Comparison of ENCODE assay signal across 1 cellular context in the genomic region with DNA sequence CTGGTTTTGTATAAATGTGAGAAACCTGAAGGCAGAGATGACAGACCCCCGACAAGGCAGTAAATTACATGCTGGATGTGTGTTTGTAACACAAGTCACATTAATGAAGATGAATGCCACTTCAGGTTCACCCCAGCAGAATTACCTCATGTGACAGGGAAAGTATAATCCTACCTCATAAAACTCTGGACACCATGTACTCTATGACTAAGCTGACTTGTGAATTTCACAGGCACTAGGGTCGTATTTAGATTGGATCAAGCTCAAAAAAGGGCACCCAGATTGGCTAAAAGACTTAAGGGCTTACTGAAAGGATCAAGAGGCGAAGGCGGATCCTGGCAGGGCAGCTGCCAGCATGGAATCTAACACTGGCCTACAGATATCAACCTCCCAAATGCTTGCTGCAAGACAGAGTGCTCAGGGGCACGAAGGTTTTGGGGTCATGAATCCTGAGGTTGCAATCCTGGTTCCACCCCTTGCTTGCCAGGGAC.
TF ChIP-seq lines count a peak whose summit lies in the region.

No MANE protein-coding gene starts in this region.

TF ChIP-seq in HEK293, 187 proteins besides CTCF, POLR2A, EP300 and RAD21 (continued from another document and continues in another):
- peak; percentile 67; the same call in 1 of the 2 replicates for TF ChIP-seq YY1 (tag by site-specific recombination; IDR thresholded peaks at IDR 0.05)
- peak; percentile 99 for TF ChIP-seq ZBTB8A (tag by site-specific recombination; IDR thresholded peaks at IDR 0.05)
- TF ChIP-seq, protein P1, sequence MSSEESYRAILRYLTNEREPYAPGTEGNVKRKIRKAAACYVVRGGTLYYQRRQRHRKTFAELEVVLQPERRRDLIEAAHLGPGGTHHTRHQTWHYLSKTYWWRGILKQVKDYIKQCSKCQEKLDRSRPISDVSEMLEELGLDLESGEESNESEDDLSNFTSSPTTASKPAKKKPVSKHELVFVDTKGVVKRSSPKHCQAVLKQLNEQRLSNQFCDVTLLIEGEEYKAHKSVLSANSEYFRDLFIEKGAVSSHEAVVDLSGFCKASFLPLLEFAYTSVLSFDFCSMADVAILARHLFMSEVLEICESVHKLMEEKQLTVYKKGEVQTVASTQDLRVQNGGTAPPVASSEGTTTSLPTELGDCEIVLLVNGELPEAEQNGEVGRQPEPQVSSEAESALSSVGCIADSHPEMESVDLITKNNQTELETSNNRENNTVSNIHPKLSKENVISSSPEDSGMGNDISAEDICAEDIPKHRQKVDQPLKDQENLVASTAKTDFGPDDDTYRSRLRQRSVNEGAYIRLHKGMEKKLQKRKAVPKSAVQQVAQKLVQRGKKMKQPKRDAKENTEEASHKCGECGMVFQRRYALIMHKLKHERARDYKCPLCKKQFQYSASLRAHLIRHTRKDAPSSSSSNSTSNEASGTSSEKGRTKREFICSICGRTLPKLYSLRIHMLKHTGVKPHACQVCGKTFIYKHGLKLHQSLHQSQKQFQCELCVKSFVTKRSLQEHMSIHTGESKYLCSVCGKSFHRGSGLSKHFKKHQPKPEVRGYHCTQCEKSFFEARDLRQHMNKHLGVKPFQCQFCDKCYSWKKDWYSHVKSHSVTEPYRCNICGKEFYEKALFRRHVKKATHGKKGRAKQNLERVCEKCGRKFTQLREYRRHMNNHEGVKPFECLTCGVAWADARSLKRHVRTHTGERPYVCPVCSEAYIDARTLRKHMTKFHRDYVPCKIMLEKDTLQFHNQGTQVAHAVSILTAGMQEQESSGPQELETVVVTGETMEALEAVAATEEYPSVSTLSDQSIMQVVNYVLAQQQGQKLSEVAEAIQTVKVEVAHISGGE (tag by site-specific recombination; conservative IDR thresholded peaks at IDR 0.05; ENCODE audit: low read depth) = no peak
- TF ChIP-seq ZNF791 (tag by site-specific recombination; IDR thresholded peaks at IDR 0.05) = no peak
- peak; percentile 92 for TF ChIP-seq ZNF660 (tag by site-specific recombination; IDR thresholded peaks at IDR 0.05)
- TF ChIP-seq, protein P2, sequence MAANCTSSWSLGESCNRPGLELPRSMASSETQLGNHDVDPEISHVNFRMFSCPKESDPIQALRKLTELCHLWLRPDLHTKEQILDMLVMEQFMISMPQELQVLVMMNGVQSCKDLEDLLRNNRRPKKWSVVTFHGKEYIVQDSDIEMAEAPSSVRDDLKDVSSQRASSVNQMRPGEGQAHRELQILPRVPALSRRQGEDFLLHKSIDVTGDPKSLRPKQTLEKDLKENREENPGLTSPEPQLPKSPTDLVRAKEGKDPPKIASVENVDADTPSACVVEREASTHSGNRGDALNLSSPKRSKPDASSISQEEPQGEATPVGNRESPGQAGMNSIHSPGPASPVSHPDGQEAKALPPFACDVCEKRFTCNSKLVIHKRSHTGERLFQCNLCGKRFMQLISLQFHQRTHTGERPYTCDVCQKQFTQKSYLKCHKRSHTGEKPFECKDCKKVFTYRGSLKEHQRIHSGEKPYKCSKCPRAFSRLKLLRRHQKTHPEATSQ (tag by site-specific recombination; IDR thresholded peaks at IDR 0.05) = peak; percentile 35; the same call in 1 of the 2 replicates
- no peak for TF ChIP-seq ZNF624 (tag by site-specific recombination; IDR thresholded peaks at IDR 0.05)
- TF ChIP-seq ZNF548 (tag by site-specific recombination; IDR thresholded peaks at IDR 0.05) = no peak
- TF ChIP-seq, protein P3, sequence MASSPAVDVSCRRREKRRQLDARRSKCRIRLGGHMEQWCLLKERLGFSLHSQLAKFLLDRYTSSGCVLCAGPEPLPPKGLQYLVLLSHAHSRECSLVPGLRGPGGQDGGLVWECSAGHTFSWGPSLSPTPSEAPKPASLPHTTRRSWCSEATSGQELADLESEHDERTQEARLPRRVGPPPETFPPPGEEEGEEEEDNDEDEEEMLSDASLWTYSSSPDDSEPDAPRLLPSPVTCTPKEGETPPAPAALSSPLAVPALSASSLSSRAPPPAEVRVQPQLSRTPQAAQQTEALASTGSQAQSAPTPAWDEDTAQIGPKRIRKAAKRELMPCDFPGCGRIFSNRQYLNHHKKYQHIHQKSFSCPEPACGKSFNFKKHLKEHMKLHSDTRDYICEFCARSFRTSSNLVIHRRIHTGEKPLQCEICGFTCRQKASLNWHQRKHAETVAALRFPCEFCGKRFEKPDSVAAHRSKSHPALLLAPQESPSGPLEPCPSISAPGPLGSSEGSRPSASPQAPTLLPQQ (tag by site-specific recombination; IDR thresholded peaks at IDR 0.05) = peak; percentile 93
- TF ChIP-seq ZNF132 (tag by site-specific recombination; IDR thresholded peaks at IDR 0.05; ENCODE audit: borderline replicate concordance) = no peak
- no peak for TF ChIP-seq ZNF560 (tag by site-specific recombination; IDR thresholded peaks at IDR 0.05; ENCODE audit: borderline replicate concordance)
- TF ChIP-seq, protein P4, sequence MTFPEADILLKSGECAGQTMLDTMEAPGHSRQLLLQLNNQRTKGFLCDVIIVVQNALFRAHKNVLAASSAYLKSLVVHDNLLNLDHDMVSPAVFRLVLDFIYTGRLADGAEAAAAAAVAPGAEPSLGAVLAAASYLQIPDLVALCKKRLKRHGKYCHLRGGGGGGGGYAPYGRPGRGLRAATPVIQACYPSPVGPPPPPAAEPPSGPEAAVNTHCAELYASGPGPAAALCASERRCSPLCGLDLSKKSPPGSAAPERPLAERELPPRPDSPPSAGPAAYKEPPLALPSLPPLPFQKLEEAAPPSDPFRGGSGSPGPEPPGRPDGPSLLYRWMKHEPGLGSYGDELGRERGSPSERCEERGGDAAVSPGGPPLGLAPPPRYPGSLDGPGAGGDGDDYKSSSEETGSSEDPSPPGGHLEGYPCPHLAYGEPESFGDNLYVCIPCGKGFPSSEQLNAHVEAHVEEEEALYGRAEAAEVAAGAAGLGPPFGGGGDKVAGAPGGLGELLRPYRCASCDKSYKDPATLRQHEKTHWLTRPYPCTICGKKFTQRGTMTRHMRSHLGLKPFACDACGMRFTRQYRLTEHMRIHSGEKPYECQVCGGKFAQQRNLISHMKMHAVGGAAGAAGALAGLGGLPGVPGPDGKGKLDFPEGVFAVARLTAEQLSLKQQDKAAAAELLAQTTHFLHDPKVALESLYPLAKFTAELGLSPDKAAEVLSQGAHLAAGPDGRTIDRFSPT (tag by site-specific recombination; IDR thresholded peaks at IDR 0.05) = peak; percentile 97
- peak; percentile 98 for TF ChIP-seq ZNF629 (tag by site-specific recombination; IDR thresholded peaks at IDR 0.05)
- TF ChIP-seq, protein P5, sequence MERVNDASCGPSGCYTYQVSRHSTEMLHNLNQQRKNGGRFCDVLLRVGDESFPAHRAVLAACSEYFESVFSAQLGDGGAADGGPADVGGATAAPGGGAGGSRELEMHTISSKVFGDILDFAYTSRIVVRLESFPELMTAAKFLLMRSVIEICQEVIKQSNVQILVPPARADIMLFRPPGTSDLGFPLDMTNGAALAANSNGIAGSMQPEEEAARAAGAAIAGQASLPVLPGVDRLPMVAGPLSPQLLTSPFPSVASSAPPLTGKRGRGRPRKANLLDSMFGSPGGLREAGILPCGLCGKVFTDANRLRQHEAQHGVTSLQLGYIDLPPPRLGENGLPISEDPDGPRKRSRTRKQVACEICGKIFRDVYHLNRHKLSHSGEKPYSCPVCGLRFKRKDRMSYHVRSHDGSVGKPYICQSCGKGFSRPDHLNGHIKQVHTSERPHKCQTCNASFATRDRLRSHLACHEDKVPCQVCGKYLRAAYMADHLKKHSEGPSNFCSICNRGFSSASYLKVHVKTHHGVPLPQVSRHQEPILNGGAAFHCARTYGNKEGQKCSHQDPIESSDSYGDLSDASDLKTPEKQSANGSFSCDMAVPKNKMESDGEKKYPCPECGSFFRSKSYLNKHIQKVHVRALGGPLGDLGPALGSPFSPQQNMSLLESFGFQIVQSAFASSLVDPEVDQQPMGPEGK (tag by site-specific recombination; IDR thresholded peaks at IDR 0.05) = peak; percentile 95
- TF ChIP-seq HOXD13 (CRISPR knock-in tag; IDR thresholded peaks at IDR 0.05; ENCODE audit: borderline replicate concordance) = no peak
- TF ChIP-seq, protein P6, sequence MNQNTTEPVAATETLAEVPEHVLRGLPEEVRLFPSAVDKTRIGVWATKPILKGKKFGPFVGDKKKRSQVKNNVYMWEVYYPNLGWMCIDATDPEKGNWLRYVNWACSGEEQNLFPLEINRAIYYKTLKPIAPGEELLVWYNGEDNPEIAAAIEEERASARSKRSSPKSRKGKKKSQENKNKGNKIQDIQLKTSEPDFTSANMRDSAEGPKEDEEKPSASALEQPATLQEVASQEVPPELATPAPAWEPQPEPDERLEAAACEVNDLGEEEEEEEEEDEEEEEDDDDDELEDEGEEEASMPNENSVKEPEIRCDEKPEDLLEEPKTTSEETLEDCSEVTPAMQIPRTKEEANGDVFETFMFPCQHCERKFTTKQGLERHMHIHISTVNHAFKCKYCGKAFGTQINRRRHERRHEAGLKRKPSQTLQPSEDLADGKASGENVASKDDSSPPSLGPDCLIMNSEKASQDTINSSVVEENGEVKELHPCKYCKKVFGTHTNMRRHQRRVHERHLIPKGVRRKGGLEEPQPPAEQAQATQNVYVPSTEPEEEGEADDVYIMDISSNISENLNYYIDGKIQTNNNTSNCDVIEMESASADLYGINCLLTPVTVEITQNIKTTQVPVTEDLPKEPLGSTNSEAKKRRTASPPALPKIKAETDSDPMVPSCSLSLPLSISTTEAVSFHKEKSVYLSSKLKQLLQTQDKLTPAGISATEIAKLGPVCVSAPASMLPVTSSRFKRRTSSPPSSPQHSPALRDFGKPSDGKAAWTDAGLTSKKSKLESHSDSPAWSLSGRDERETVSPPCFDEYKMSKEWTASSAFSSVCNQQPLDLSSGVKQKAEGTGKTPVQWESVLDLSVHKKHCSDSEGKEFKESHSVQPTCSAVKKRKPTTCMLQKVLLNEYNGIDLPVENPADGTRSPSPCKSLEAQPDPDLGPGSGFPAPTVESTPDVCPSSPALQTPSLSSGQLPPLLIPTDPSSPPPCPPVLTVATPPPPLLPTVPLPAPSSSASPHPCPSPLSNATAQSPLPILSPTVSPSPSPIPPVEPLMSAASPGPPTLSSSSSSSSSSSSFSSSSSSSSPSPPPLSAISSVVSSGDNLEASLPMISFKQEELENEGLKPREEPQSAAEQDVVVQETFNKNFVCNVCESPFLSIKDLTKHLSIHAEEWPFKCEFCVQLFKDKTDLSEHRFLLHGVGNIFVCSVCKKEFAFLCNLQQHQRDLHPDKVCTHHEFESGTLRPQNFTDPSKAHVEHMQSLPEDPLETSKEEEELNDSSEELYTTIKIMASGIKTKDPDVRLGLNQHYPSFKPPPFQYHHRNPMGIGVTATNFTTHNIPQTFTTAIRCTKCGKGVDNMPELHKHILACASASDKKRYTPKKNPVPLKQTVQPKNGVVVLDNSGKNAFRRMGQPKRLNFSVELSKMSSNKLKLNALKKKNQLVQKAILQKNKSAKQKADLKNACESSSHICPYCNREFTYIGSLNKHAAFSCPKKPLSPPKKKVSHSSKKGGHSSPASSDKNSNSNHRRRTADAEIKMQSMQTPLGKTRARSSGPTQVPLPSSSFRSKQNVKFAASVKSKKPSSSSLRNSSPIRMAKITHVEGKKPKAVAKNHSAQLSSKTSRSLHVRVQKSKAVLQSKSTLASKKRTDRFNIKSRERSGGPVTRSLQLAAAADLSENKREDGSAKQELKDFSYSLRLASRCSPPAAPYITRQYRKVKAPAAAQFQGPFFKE (tag by site-specific recombination; IDR thresholded peaks at IDR 0.05; ENCODE audit: borderline replicate concordance) = no peak
- peak; percentile 99 for TF ChIP-seq GLI2 (tag by site-specific recombination; IDR thresholded peaks at IDR 0.05; ENCODE audit: borderline replicate concordance, low read depth)
- TF ChIP-seq, protein P7, sequence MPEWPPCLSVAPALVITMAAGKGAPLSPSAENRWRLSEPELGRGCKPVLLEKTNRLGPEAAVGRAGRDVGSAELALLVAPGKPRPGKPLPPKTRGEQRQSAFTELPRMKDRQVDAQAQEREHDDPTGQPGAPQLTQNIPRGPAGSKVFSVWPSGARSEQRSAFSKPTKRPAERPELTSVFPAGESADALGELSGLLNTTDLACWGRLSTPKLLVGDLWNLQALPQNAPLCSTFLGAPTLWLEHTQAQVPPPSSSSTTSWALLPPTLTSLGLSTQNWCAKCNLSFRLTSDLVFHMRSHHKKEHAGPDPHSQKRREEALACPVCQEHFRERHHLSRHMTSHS (tag by site-specific recombination; IDR thresholded peaks at IDR 0.05) = peak; percentile 94
- peak; percentile 76 for TF ChIP-seq ZNF76 (tag by site-specific recombination; IDR thresholded peaks at IDR 0.05; ENCODE audit: borderline replicate concordance, low read depth)
- TF ChIP-seq, protein P8, sequence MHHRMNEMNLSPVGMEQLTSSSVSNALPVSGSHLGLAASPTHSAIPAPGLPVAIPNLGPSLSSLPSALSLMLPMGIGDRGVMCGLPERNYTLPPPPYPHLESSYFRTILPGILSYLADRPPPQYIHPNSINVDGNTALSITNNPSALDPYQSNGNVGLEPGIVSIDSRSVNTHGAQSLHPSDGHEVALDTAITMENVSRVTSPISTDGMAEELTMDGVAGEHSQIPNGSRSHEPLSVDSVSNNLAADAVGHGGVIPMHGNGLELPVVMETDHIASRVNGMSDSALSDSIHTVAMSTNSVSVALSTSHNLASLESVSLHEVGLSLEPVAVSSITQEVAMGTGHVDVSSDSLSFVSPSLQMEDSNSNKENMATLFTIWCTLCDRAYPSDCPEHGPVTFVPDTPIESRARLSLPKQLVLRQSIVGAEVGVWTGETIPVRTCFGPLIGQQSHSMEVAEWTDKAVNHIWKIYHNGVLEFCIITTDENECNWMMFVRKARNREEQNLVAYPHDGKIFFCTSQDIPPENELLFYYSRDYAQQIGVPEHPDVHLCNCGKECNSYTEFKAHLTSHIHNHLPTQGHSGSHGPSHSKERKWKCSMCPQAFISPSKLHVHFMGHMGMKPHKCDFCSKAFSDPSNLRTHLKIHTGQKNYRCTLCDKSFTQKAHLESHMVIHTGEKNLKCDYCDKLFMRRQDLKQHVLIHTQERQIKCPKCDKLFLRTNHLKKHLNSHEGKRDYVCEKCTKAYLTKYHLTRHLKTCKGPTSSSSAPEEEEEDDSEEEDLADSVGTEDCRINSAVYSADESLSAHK (tag by site-specific recombination; IDR thresholded peaks at IDR 0.05) = peak; percentile 98
- TF ChIP-seq, protein P9, sequence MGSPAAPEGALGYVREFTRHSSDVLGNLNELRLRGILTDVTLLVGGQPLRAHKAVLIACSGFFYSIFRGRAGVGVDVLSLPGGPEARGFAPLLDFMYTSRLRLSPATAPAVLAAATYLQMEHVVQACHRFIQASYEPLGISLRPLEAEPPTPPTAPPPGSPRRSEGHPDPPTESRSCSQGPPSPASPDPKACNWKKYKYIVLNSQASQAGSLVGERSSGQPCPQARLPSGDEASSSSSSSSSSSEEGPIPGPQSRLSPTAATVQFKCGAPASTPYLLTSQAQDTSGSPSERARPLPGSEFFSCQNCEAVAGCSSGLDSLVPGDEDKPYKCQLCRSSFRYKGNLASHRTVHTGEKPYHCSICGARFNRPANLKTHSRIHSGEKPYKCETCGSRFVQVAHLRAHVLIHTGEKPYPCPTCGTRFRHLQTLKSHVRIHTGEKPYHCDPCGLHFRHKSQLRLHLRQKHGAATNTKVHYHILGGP (tag by site-specific recombination; IDR thresholded peaks at IDR 0.05) = peak; percentile 91
- no peak for TF ChIP-seq ZNF138 (tag by site-specific recombination; IDR thresholded peaks at IDR 0.05; ENCODE audit: borderline replicate concordance)
- TF ChIP-seq ZNF830 (tag by site-specific recombination; IDR thresholded peaks at IDR 0.05; ENCODE audit: low read depth) = no peak
- no peak for TF ChIP-seq RBAK (tag by site-specific recombination; IDR thresholded peaks at IDR 0.05)
- peak; percentile 89 for TF ChIP-seq ZNF146 (tag by site-specific recombination; IDR thresholded peaks at IDR 0.05)
- TF ChIP-seq ZNF266 (tag by site-specific recombination; IDR thresholded peaks at IDR 0.05; ENCODE audit: low read depth) = no peak
- no peak for TF ChIP-seq ZNF341 (tag by site-specific recombination; IDR thresholded peaks at IDR 0.05; ENCODE audit: low read depth)
- TF ChIP-seq ZNF473 (tag by site-specific recombination; IDR thresholded peaks at IDR 0.05) = no peak
- no peak for TF ChIP-seq ZNF248 (tag by site-specific recombination; IDR thresholded peaks at IDR 0.05)
- TF ChIP-seq SCRT2 (tag by site-specific recombination; IDR thresholded peaks at IDR 0.05) = peak; percentile 68; the same call in 1 of the 2 replicates
- TF ChIP-seq ZNF510 (tag by site-specific recombination; IDR thresholded peaks at IDR 0.05; ENCODE audit: insufficient replicate concordance) = no peak
- no peak for TF ChIP-seq MEIS1 (CRISPR knock-in tag; IDR thresholded peaks at IDR 0.05; ENCODE audit: borderline replicate concordance)
